In the genomic region with DNA sequence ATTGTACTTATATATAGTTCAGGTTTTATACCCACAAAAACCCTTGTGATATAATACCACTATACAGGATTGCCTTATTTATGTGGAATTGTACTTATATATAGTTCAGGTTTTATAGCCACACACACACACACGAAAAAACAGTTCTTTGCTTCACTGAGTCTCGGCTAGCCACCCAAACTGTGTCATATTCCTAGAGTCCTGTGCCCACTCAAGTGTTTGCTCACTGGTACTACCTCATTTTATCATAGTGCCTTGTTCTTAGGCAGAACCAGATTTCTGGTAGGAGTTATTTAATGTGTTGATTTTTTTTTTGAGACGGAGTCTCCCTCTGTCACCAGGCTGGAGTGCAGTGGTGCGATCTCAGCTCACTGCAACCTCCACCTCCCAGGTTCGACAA, we compare ENCODE assay signal across 13 cellular contexts. TPM values are rescaled to one million over a fixed set of nuclear protein-coding genes. Genes with fewer than 3 reads are reported as not detected.
DNase-seq lines count a peak whose midpoint lies in the region; ATAC-seq lines count a peak whose summit lies in the region.
"Had no signal": no experiment of that assay in that cellular context is flagged by ENCODE, and none has a peak within 500 bp of the region (broad histone marks: within the 10 kb centered on the region; RNA-seq: fewer than 3 reads in every experiment).

No MANE protein-coding gene starts in this region.

- peak overlapping the region; percentile 75 for H3K4me3 Mint-ChIP-seq in T-helper 2 cell treated with Interferon-gamma antibody and Interleukin-4, amounts not matched to agents 5 μg/mL and 100 μg/mL, for 36 hours
- H3K4me3 Mint-ChIP-seq in activated naive CD8-positive, alpha-beta T cell treated with anti-CD3 and anti-CD28 coated beads for 36 hours = peak overlapping the region; percentile 66
- H3K4me3 Mint-ChIP-seq in stimulated activated memory B cell treated with anti-CD40 and anti-IgM and Interleukin-4, amounts not matched to agents 10 μg/mL and 1 μg/mL and 100 μg/mL, for 72 hours = peak overlapping the region; percentile 43
- H3K4me3 Mint-ChIP-seq: WTC11 had no signal

- peaks cover 48% of the 10 kb centered on the region for H3K36me3 Mint-ChIP-seq in T-helper 2 cell treated with Interferon-gamma antibody and Interleukin-4, amounts not matched to agents 5 μg/mL and 100 μg/mL, for 36 hours (ENCODE audit: low read depth)
- peaks cover 52% of the 10 kb centered on the region for H3K36me3 Mint-ChIP-seq in activated naive CD8-positive, alpha-beta T cell treated with anti-CD3 and anti-CD28 coated beads for 36 hours
- peaks cover 23% of the 10 kb centered on the region for H3K36me3 Mint-ChIP-seq in stimulated activated memory B cell treated with anti-CD40 and anti-IgM and Interleukin-4, amounts not matched to agents 10 μg/mL and 1 μg/mL and 100 μg/mL, for 72 hours
- H3K36me3 Mint-ChIP-seq: WTC11 had no signal

- peak; percentile 57 for ATAC-seq in stimulated activated memory B cell treated with anti-CD40 and anti-IgM and Interleukin-4, amounts not matched to agents 10 μg/mL and 1 μg/mL and 100 μg/mL, for 72 hours
- ATAC-seq in GM19463 (IDR thresholded peaks at IDR 0.05; ENCODE audit: unreplicated experiment) = no peak
- ATAC-seq: WTC11 had no signal

- H3K4me1 Mint-ChIP-seq in T-helper 2 cell treated with Interferon-gamma antibody and Interleukin-4, amounts not matched to agents 5 μg/mL and 100 μg/mL, for 36 hours (ENCODE audit: low read depth) = peaks cover 43% of the 10 kb centered on the region
- peaks cover 60% of the 10 kb centered on the region for H3K4me1 Mint-ChIP-seq in activated naive CD8-positive, alpha-beta T cell treated with anti-CD3 and anti-CD28 coated beads for 36 hours
- peaks cover 47% of the 10 kb centered on the region for H3K4me1 Mint-ChIP-seq in stimulated activated memory B cell treated with anti-CD40 and anti-IgM and Interleukin-4, amounts not matched to agents 10 μg/mL and 1 μg/mL and 100 μg/mL, for 72 hours

- H3K4me3 ChIP-seq in Jurkat, Clone E6-1 (ENCODE audit: low read length) = peak overlapping the region; percentile 59
- H3K4me3 ChIP-seq: right lobe of liver, tibial nerve had no signal

- in situ Hi-C loops in G401 (cut with HindIII; ENCODE audit: low sequenced_read_pairs) = no loop called here

- H3K9me3 Mint-ChIP-seq in T-helper 2 cell treated with Interferon-gamma antibody and Interleukin-4, amounts not matched to agents 5 μg/mL and 100 μg/mL, for 36 hours = peaks cover 31% of the 10 kb centered on the region
- peaks cover 13% of the 10 kb centered on the region for H3K9me3 Mint-ChIP-seq in activated naive CD8-positive, alpha-beta T cell treated with anti-CD3 and anti-CD28 coated beads for 36 hours
- H3K9me3 Mint-ChIP-seq in stimulated activated memory B cell treated with anti-CD40 and anti-IgM and Interleukin-4, amounts not matched to agents 10 μg/mL and 1 μg/mL and 100 μg/mL, for 72 hours = no peaks in the 10 kb centered on the region

- H3K27ac Mint-ChIP-seq in T-helper 2 cell treated with Interferon-gamma antibody and Interleukin-4, amounts not matched to agents 5 μg/mL and 100 μg/mL, for 36 hours = peak overlapping the region; percentile 93
- H3K27ac Mint-ChIP-seq in activated naive CD8-positive, alpha-beta T cell treated with anti-CD3 and anti-CD28 coated beads for 36 hours = peak overlapping the region; percentile 96
- peak overlapping the region; percentile 75 for H3K27ac Mint-ChIP-seq in stimulated activated memory B cell treated with anti-CD40 and anti-IgM and Interleukin-4, amounts not matched to agents 10 μg/mL and 1 μg/mL and 100 μg/mL, for 72 hours
- H3K27ac Mint-ChIP-seq: WTC11 had no signal

- DNase-seq in T-helper 2 cell treated with Interferon-gamma antibody and Interleukin-4, amounts not matched to agents 5 μg/mL and 100 μg/mL, for 36 hours (ENCODE audit: low spot score) = no peak
- DNase-seq in T-helper 2 cell (no peak), G401 (ENCODE audit: low spot score) (no peak), SW480 (ENCODE audit: low spot score) (no peak)
- no peak for DNase-seq in Jurkat, Clone E6-1 (ENCODE audit: low read depth, low spot score)
- DNase-seq in activated naive CD8-positive, alpha-beta T cell treated with anti-CD3 and anti-CD28 coated beads for 36 hours = no peak
- DNase-seq: NCI-H1436, NCI-H69, right lobe of liver had no signal

- H3K27me3 Mint-ChIP-seq in T-helper 2 cell treated with Interferon-gamma antibody and Interleukin-4, amounts not matched to agents 5 μg/mL and 100 μg/mL, for 36 hours (ENCODE audit: low read depth) = no peaks in the 10 kb centered on the region
- H3K27me3 Mint-ChIP-seq in activated naive CD8-positive, alpha-beta T cell treated with anti-CD3 and anti-CD28 coated beads for 36 hours = no peaks in the 10 kb centered on the region
- H3K27me3 Mint-ChIP-seq in stimulated activated memory B cell treated with anti-CD40 and anti-IgM and Interleukin-4, amounts not matched to agents 10 μg/mL and 1 μg/mL and 100 μg/mL, for 72 hours = no peaks in the 10 kb centered on the region

RNA-seq across cellular contexts. Expression of gene RASA2, which starts 12.5 kb away (rescaled TPM):
- 13.6 TPM for polyA plus RNA-seq in Jurkat, Clone E6-1 (2012; ENCODE audit: insufficient read depth, insufficient read length)
- 10 to 100 TPM; 36.1 to 40.2 TPM for total RNA-seq in activated naive CD8-positive, alpha-beta T cell treated with anti-CD3 and anti-CD28 coated beads for 36 hours
- 6.4 and 10.2 TPM in 2 replicates for total RNA-seq in G401 (2014; rRNA removed; shearing (Covaris generic))
